ENCODE assay signal across 16 cellular contexts in genomic region chr6:154705471-154706113, GRCh38. TPM values are rescaled to one million over a fixed set of nuclear protein-coding genes. Genes with fewer than 3 reads are reported as not detected.
DNase-seq lines count a peak whose midpoint lies in the region; ATAC-seq and TF ChIP-seq lines count a peak whose summit lies in the region.
"Had no signal": no experiment of that assay in that cellular context is flagged by ENCODE, and none has a peak within 500 bp of the region (broad histone marks: within the 10 kb centered on the region; RNA-seq: fewer than 3 reads in every experiment).

No MANE protein-coding gene starts in this region.

- peaks cover 6% of the 10 kb centered on the region for H3K4me1 ChIP-seq in Panc1 (ENCODE audit: control insufficient read depth, insufficient read depth, low read length)
- H3K4me1 ChIP-seq in trophoblast cell (ENCODE audit: control insufficient read depth in 1 of 2, insufficient read depth in 2 of 2, low read length in 2 of 2): no peaks in the 10 kb centered on the region
- H3K4me1 ChIP-seq in aorta (ENCODE audit: control insufficient read depth in 1 of 2, insufficient read depth in 2 of 2, low read length in 2 of 2): peaks cover 0 to 4% of the 10 kb centered on the region in 2 donors
- H3K4me1 ChIP-seq: A549 had no signal

- H3K36me3 ChIP-seq in Panc1 (ENCODE audit: control insufficient read depth, insufficient read depth, low read length) (no peaks in the 10 kb centered on the region), trophoblast cell (ENCODE audit: control insufficient read depth in 1 of 2, insufficient read depth in 2 of 2, low read length in 2 of 2) (no peaks in the 10 kb centered on the region), aorta (ENCODE audit: control insufficient read depth in 1 of 2, insufficient read depth in 2 of 2, low read length in 1 of 2) (no peaks in the 10 kb centered on the region)
- H3K36me3 ChIP-seq: ovary had no signal

- H2BK5ac ChIP-seq in trophoblast cell (ENCODE audit: low read depth, low read length, poor library complexity): no peak overlapping the region

- CTCF ChIA-PET in activated naive CD4-positive, alpha-beta T cell treated with anti-CD3 and anti-CD28 coated beads for 36 hours (lab: Charles Lee): interaction anchor here (0.6 to 1.0 kb wide), 2 partner anchors 12 to 100 kb away, joined by 3 to 5 read pairs; no protein-coding TSS in a partner anchor
- CTCF ChIA-PET in Panc1 (lab: Charles Lee): no interaction called here

- no peak overlapping the region for H2BK12ac ChIP-seq in trophoblast cell (ENCODE audit: low read length)

- no peak overlapping the region for H2AFZ ChIP-seq in trophoblast cell (ENCODE audit: insufficient read depth, low read length, poor library complexity)

- H3K9me3 Mint-ChIP-seq in activated naive CD4-positive, alpha-beta T cell treated with anti-CD3 and anti-CD28 coated beads for 36 hours: no peaks in the 10 kb centered on the region
- H3K9me3 Mint-ChIP-seq in activated naive CD4-positive, alpha-beta T cell treated with anti-CD3 and anti-CD28 coated beads, Interleukin-2, amount 50 U/mL, for 72 hours: no peaks in the 10 kb centered on the region
- H3K9me3 Mint-ChIP-seq: activated T-helper 2 cell treated with anti-CD3 and anti-CD28 coated beads, Interferon-gamma antibody, Interleukin-2, Interleukin-4, amounts not matched to agents 10 μg/mL and 5 μg/mL and 100 μg/mL, durations not matched to agents 14 hours and 24 hours and 36 hours; memory B cell had no signal

- BruUV-seq in Panc1 (replicated peaks; lab: Mats Ljungman, UMichigan): no TSS peak

- no CpG with 5 or more reads among the region's 8 CpGs for whole genome bisulfite sequencing in trophoblast cell (ENCODE audit: extremely low coverage, insufficient coverage, insufficient read length)
- 27 to 33% methylated on average over 8 of the region's 8 CpGs for WGBS in aorta, 2 donors

- H4K12ac ChIP-seq in trophoblast cell (ENCODE audit: low read depth, low read length): no peak overlapping the region

- no peak overlapping the region for H3K9ac ChIP-seq in trophoblast cell (ENCODE audit: low read length)

- no peak for ATAC-seq in activated naive CD4-positive, alpha-beta T cell treated with anti-CD3 and anti-CD28 coated beads, Interleukin-2, amount 50 U/mL, for 72 hours
- peak; percentile 64; the same call in 1 of the 2 replicates for ATAC-seq in Panc1
- no peak for ATAC-seq in GM18498 (IDR thresholded peaks at IDR 0.05; ENCODE audit: unreplicated experiment)
- no peak for ATAC-seq in GM18511 (IDR thresholded peaks at IDR 0.05; ENCODE audit: unreplicated experiment)
- ATAC-seq in aorta (ENCODE audit: low FRiP score): no peak

- no peaks in the 10 kb centered on the region for H3K9me3 ChIP-seq in Panc1 (ENCODE audit: control insufficient read depth, insufficient read depth, low read depth, low read length)
- no peaks in the 10 kb centered on the region for H3K9me3 ChIP-seq in trophoblast cell (ENCODE audit: insufficient read depth, low read depth, low read length)
- no peaks in the 10 kb centered on the region for H3K9me3 ChIP-seq in aorta (ENCODE audit: control insufficient read depth, low read length)
- H3K9me3 ChIP-seq: A549, ovary had no signal

- no peaks in the 10 kb centered on the region for H3K79me1 ChIP-seq in trophoblast cell (ENCODE audit: low read length)

- no peak overlapping the region for H4K8ac ChIP-seq in trophoblast cell (ENCODE audit: low read depth, low read length)

- DNase-seq in activated naive CD4-positive, alpha-beta T cell treated with anti-CD3 and anti-CD28 coated beads for 36 hours: peak; percentile 20
- DNase-seq in activated naive CD4-positive, alpha-beta T cell treated with anti-CD3 and anti-CD28 coated beads, Interleukin-2, amount 50 U/mL, for 72 hours (ENCODE audit: low spot score in 2 of 2): no peak
- peak; percentile 2 for DNase-seq in Panc1 (ENCODE audit: low read depth, low spot score)
- DNase-seq in fibroblast of pulmonary artery (ENCODE audit: low read depth): peak; percentile 15
- peak; percentile 67 to 85 for DNase-seq in trophoblast cell
- DNase-seq in aorta: no peak
- DNase-seq: activated CD4-positive, alpha-beta T cell treated with anti-CD3 and anti-CD28 coated beads for 48 hours; NCI-H2029 treated with DMSO at 0.1 percent for 48 hours; stimulated activated CD4-positive, alpha-beta T cell treated with anti-CD3 and anti-CD28 coated beads, Interleukin-15, amount 100 ng/mL, for 24 hours; stimulated activated CD8-positive, alpha-beta memory T cell treated with anti-CD3 and anti-CD28 coated beads, Interleukin-4, amount 100 ng/mL, for 48 hours had no signal

- H2BK120ac ChIP-seq in trophoblast cell (ENCODE audit: insufficient read depth, low read length, poor library complexity): no peak overlapping the region

- H3K4me1 Mint-ChIP-seq in activated naive CD4-positive, alpha-beta T cell treated with anti-CD3 and anti-CD28 coated beads for 36 hours (ENCODE audit: low read depth): no peaks in the 10 kb centered on the region
- H3K4me1 Mint-ChIP-seq: memory B cell had no signal

- H3K27ac Mint-ChIP-seq in activated naive CD4-positive, alpha-beta T cell treated with anti-CD3 and anti-CD28 coated beads for 36 hours: no peak overlapping the region
- no peak overlapping the region for H3K27ac Mint-ChIP-seq in activated naive CD4-positive, alpha-beta T cell treated with anti-CD3 and anti-CD28 coated beads, Interleukin-2, amount 50 U/mL, for 72 hours
- H3K27ac Mint-ChIP-seq: activated T-helper 2 cell treated with anti-CD3 and anti-CD28 coated beads, Interferon-gamma antibody, Interleukin-2, Interleukin-4, amounts not matched to agents 10 μg/mL and 5 μg/mL and 100 μg/mL, durations not matched to agents 14 hours and 24 hours and 36 hours; memory B cell had no signal

- no peak overlapping the region for H4K91ac ChIP-seq in trophoblast cell (ENCODE audit: low read depth, low read length)

- H3K23ac ChIP-seq in trophoblast cell (ENCODE audit: low read length): no peak overlapping the region

- H3K4me3 ChIP-seq in Panc1 (ENCODE audit: low read depth in 2 of 2, low read length in 2 of 2) (no peak overlapping the region), fibroblast of pulmonary artery (replicated peaks; ENCODE audit: low read depth, low read length) (no peak overlapping the region), trophoblast cell (ENCODE audit: low read depth, low read length) (no peak overlapping the region), aorta (ENCODE audit: low read length in 2 of 2) (no peak overlapping the region)
- H3K4me3 ChIP-seq: A549, ovary had no signal

- H3K79me2 ChIP-seq in trophoblast cell (ENCODE audit: control insufficient read depth, insufficient read depth, low read length, poor library complexity): no peaks in the 10 kb centered on the region

- H3K27ac ChIP-seq in Panc1 (ENCODE audit: low read length) (peak overlapping the region; percentile 62), trophoblast cell (ENCODE audit: low read depth, low read length) (no peak overlapping the region), aorta (ENCODE audit: low read depth in 1 of 2, low read length in 2 of 2) (no peak overlapping the region)
- H3K27ac ChIP-seq: A549, ovary had no signal

- no peak overlapping the region for H2AK5ac ChIP-seq in trophoblast cell (ENCODE audit: low read length)

- H3K4ac ChIP-seq in trophoblast cell (ENCODE audit: low read depth, low read length): no peak overlapping the region

- H3K18ac ChIP-seq in trophoblast cell (ENCODE audit: low read length): no peak overlapping the region

- no peaks in the 10 kb centered on the region for H3K27me3 Mint-ChIP-seq in activated naive CD4-positive, alpha-beta T cell treated with anti-CD3 and anti-CD28 coated beads for 36 hours (ENCODE audit: low read depth)

- no peaks in the 10 kb centered on the region for H3K36me3 Mint-ChIP-seq in activated naive CD4-positive, alpha-beta T cell treated with anti-CD3 and anti-CD28 coated beads for 36 hours (ENCODE audit: low read depth)
- no peaks in the 10 kb centered on the region for H3K36me3 Mint-ChIP-seq in activated naive CD4-positive, alpha-beta T cell treated with anti-CD3 and anti-CD28 coated beads, Interleukin-2, amount 50 U/mL, for 72 hours
- H3K36me3 Mint-ChIP-seq: memory B cell had no signal

- in situ Hi-C loops in Panc1 (cut with HindIII; ENCODE audit: low pct_unique_long_range_greater_than_20kb, low sequenced_read_pairs): no loop called here

- intact Hi-C loops in activated naive CD4-positive, alpha-beta T cell treated with anti-CD3 and anti-CD28 coated beads for 36 hours (cut with micrococcal nuclease): loop anchor here (1.0 kb wide), 1 partner anchor 100 kb away; no protein-coding TSS in a partner anchor
- intact Hi-C loops in Panc1 (cut with micrococcal nuclease; ENCODE audit: unreplicated experiment): no loop called here
- intact Hi-C loops in aorta (cut with DNase I): no loop called here

- no peak overlapping the region for H3K4me2 ChIP-seq in trophoblast cell (ENCODE audit: low read length)
- H3K4me2 ChIP-seq: A549 had no signal

- H3K27me3 ChIP-seq in Panc1 (ENCODE audit: control insufficient read depth, insufficient read depth, low read length) (no peaks in the 10 kb centered on the region), trophoblast cell (ENCODE audit: insufficient read depth, low read length) (no peaks in the 10 kb centered on the region), aorta (ENCODE audit: control insufficient read depth in 1 of 2, insufficient read depth in 2 of 2, low read length in 1 of 2) (no peaks in the 10 kb centered on the region)
- H3K27me3 ChIP-seq: ovary had no signal

- TF ChIP-seq CTCF in Panc1 (IDR thresholded peaks at IDR 0.05) (no peak; the same call in 1 of the 2 replicates), fibroblast of pulmonary artery (IDR thresholded peaks at IDR 0.05; ENCODE audit: low read length, missing control alignments) (peak; percentile 3)

- no peak overlapping the region for H3K14ac ChIP-seq in trophoblast cell (ENCODE audit: low read length)

- POLR2A ChIA-PET in Panc1 (lab: Charles Lee): no interaction called here

- no peak overlapping the region for H3K4me3 Mint-ChIP-seq in activated naive CD4-positive, alpha-beta T cell treated with anti-CD3 and anti-CD28 coated beads for 36 hours
- H3K4me3 Mint-ChIP-seq: memory B cell had no signal

RNA-seq across cellular contexts. Expression of gene SCAF8, which starts 27.6 kb away (rescaled TPM):
- 10 to 100 TPM; 27.2 to 28.0 TPM for total RNA-seq in activated naive CD4-positive, alpha-beta T cell treated with anti-CD3 and anti-CD28 coated beads for 36 hours
- total RNA-seq in activated naive CD4-positive, alpha-beta T cell treated with anti-CD3 and anti-CD28 coated beads, Interleukin-2, amount 50 U/mL, for 72 hours: 10 to 100 TPM; 25.4 to 28.2 TPM
- 38.9 TPM for total RNA-seq in Panc1 (2021; ENCODE audit: unreplicated experiment)
- polyA plus RNA-seq in Panc1 (2012; ENCODE audit: insufficient read length): 15.2 TPM
- polyA plus RNA-seq in trophoblast cell (2013): 24.2 and 25.5 TPM in 2 replicates
- total RNA-seq in aorta: 10 to 100 TPM; 47.0 to 52.3 TPM
- polyA plus RNA-seq in aorta: 10 to 100 TPM; 10.5 to 12.5 TPM

Comparison
In these comparisons a context has a peak if more than half of its experiments do, and no peak if none do; other contexts are left out.
1. DNase-seq: peak in activated naive CD4-positive, alpha-beta T cell treated with anti-CD3 and anti-CD28 coated beads for 36 hours (single experiment), Panc1 (single experiment), fibroblast of pulmonary artery (single experiment) and trophoblast cell (2 of 2); none in activated naive CD4-positive, alpha-beta T cell treated with anti-CD3 and anti-CD28 coated beads, Interleukin-2, amount 50 U/mL, for 72 hours (0 of 2) and aorta (0 of 2).